In the genomic region with DNA sequence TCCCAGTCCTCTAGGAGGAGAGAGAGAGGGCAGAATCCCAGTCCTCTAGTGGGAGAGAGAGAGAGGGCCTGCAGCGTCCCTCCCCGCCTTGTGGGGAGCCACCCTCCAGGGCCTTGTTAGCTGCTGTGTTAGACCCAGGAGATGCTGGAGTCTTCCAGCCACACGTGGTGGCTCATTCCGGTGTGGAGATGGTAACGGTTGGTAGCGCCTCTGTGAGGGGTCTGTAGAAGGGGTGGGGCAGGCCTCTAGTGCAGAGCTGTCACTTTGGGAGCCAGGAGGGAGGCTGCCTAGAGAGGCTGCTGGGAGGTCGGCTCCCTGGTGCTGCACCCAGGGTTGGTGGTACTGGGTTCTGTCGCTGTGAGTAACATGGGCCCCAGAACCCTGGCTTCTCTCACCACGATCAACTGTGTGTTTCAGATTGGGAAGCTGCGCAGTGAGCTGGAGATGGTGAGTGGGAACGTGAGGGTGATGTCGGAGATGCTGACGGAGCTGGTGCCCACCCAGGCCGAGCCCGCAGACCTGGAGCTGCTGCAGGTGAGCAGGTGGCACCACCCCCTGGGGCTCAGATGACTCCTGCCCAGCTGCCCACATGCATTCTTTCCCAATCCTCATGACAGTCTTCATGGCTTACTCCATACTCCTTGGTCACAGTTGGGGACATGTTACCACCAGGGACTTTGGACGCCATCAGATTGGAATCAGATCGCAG, we compare ENCODE assay signal across 21 cellular contexts.
DNase-seq lines count a peak whose midpoint lies in the region; ATAC-seq, FAIRE-seq and TF ChIP-seq lines count a peak whose summit lies in the region.
"Had no signal": no experiment of that assay in that cellular context is flagged by ENCODE, and none has a peak within 500 bp of the region (broad histone marks: within the 10 kb centered on the region; RNA-seq: fewer than 3 reads in every experiment).

No MANE protein-coding gene starts in this region.

- POLR2A ChIA-PET in HEK293 (lab: Yijun Ruan, JAX): no interaction called here

- peaks cover 12% of the 10 kb centered on the region for H3K4me1 Mint-ChIP-seq in central memory CD8-positive, alpha-beta T cell
- H3K4me1 Mint-ChIP-seq: H9 had no signal

- H3K27me3 ChIP-seq in neutrophil: no peaks in the 10 kb centered on the region
- H3K27me3 ChIP-seq: MG63 had no signal

- H3K4me1 ChIP-seq in HEK293 (ENCODE audit: control insufficient read depth, insufficient read depth, low read length) (no peaks in the 10 kb centered on the region), neutrophil (ENCODE audit: control insufficient read depth in 1 of 2, insufficient read depth in 1 of 2, low read depth in 1 of 2, low read length in 1 of 2) (peaks cover 49 to 52% of the 10 kb centered on the region in 2 experiments)

- peak; percentile 89 for FAIRE-seq in urothelium cell line (lab: Jason Lieb, UNC)
- FAIRE-seq: K562, RCC 7860 had no signal

- H3K9me3 Mint-ChIP-seq in central memory CD8-positive, alpha-beta T cell: no peaks in the 10 kb centered on the region
- H3K9me3 Mint-ChIP-seq: CD4-positive, alpha-beta T cell; H9 had no signal

- no peak for ATAC-seq in central memory CD8-positive, alpha-beta T cell (replicated peaks; ENCODE audit: extremely low read depth, poor library complexity, severe bottlenecking)
- no peak for ATAC-seq in HG03439 (IDR thresholded peaks at IDR 0.05; ENCODE audit: unreplicated experiment)
- ATAC-seq: K562 had no signal

- peak overlapping the region; percentile 43 for H3K4me3 Mint-ChIP-seq in central memory CD8-positive, alpha-beta T cell
- H3K4me3 Mint-ChIP-seq: CD4-positive, alpha-beta T cell; H9 had no signal

- TF ChIP-seq CTCF in HEK293 (tag by site-specific recombination; IDR thresholded peaks at IDR 0.05) (no peak), neutrophil (IDR thresholded peaks at IDR 0.05) (no peak), GM20000 (IDR thresholded peaks at IDR 0.05; ENCODE audit: extremely low read depth, missing control alignments) (no peak)

- H3K27me3 Mint-ChIP-seq in central memory CD8-positive, alpha-beta T cell: no peaks in the 10 kb centered on the region
- H3K27me3 Mint-ChIP-seq: CD4-positive, alpha-beta T cell had no signal

- peaks cover 40% of the 10 kb centered on the region for H3K36me3 Mint-ChIP-seq in central memory CD8-positive, alpha-beta T cell (ENCODE audit: insufficient read depth)

- H3K27ac ChIP-seq in HEK293 (ENCODE audit: extremely low read depth, low read depth, low read length): no peak overlapping the region
- H3K27ac ChIP-seq in neutrophil: peak overlapping the region; percentile 92

- peak overlapping the region; percentile 69 for H3K27ac Mint-ChIP-seq in central memory CD8-positive, alpha-beta T cell (ENCODE audit: low read depth)

- CTCF ChIA-PET in HEK293 (lab: Yijun Ruan, JAX): interaction anchor here (0.6 kb wide), 1 partner anchor 189 kb away, joined by 3 read pairs; no protein-coding TSS in a partner anchor

- peaks cover 4 to 92% of the 10 kb centered on the region in 2 experiments; a peak in 2 of 3 replicates for H3K36me3 ChIP-seq in HEK293 (ENCODE audit: control insufficient read depth in 2 of 2, insufficient read depth in 1 of 2, low read length in 2 of 2)
- H3K36me3 ChIP-seq in neutrophil: peaks cover 81% of the 10 kb centered on the region

- H3K9me3 ChIP-seq in HEK293 (ENCODE audit: control insufficient read depth, insufficient read depth, low read depth, low read length) (no peaks in the 10 kb centered on the region), neutrophil (no peaks in the 10 kb centered on the region)
- H3K9me3 ChIP-seq: MG63 had no signal

- no peak for DNase-seq in central memory CD8-positive, alpha-beta T cell (ENCODE audit: low spot score in 2 of 2)
- DNase-seq in urothelium cell line (ENCODE audit: low spot score): no peak
- no peak for DNase-seq in GM20000 (ENCODE audit: low spot score)
- DNase-seq in T-helper 2 cell: no peak
- DNase-seq: CD4-positive, alpha-beta T cell; COR-L47; DMS79 treated with DMSO at 0.1 percent for 48 hours; H9; MG63; NCI-H1417; NCI-H1694 treated with DMSO at 0.1 percent for 48 hours; NCI-H2081 treated with DMSO at 0.1 percent for 48 hours; NCI-H2171 treated with DMSO at 0.1 percent for 48 hours; NCI-H446; NCI-H526; OCI-M1 had no signal

- H3K4me3 ChIP-seq in HEK293 (ENCODE audit: low read depth, low read length) (no peak overlapping the region), neutrophil (ENCODE audit: low read depth in 1 of 2, low read length in 1 of 2) (no peak overlapping the region)
- H3K4me3 ChIP-seq: K562, MG63 had no signal

TF ChIP-seq in HEK293, 187 proteins besides CTCF, POLR2A, EP300 and RAD21:
- TF ChIP-seq ZIC2 (tag by site-specific recombination; IDR thresholded peaks at IDR 0.05) (peak; percentile 75), ZBTB17 (tag by site-specific recombination; IDR thresholded peaks at IDR 0.05) (no peak)
TF ChIP-seq in HEK293: peak in this region for 1.
